In the genomic region with DNA sequence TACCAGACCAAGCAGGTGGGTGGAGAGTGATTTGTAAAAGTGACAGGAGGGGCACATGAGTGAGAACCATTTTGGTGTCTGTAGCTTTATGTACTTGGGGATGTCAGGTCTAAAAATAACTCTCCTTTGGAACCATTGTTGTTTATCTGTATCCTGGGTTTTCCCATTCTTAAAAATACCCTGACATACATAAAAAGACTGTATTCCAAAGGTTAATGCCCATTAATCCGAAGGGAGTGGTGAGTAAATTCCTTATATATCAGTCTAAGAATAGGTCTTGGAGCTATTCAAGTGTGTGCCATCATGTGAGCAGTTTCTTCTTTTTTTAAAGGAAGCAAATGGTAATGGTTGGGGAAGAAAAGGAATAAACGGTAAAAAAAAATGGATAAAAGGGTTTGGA, we compare ENCODE assay signal across 18 cellular contexts.
DNase-seq lines count a peak whose midpoint lies in the region; ATAC-seq, FAIRE-seq and TF ChIP-seq lines count a peak whose summit lies in the region.
"Had no signal": no experiment of that assay in that cellular context is flagged by ENCODE, and none has a peak within 500 bp of the region (broad histone marks: within the 10 kb centered on the region; RNA-seq: fewer than 3 reads in every experiment).

No MANE protein-coding gene starts in this region.

- no peaks in the 10 kb centered on the region for H3K9me3 Mint-ChIP-seq in neural progenitor cell
- H3K9me3 Mint-ChIP-seq: CD4-positive, alpha-beta T cell had no signal

- POLR2A ChIA-PET in endothelial cell of umbilical vein (lab: Charles Lee): no interaction called here

- H3K36me3 Mint-ChIP-seq in neural progenitor cell: no peaks in the 10 kb centered on the region

- H3K9me3 ChIP-seq in SJSA1 (replicated peaks) (no peaks in the 10 kb centered on the region), endothelial cell of umbilical vein (replicated peaks; ENCODE audit: control insufficient read depth, insufficient read depth, low read length) (no peaks in the 10 kb centered on the region), neural progenitor cell (ENCODE audit: low read depth) (no peaks in the 10 kb centered on the region), tibial artery (no peaks in the 10 kb centered on the region)
- H3K9me3 ChIP-seq: body of pancreas had no signal

- TF ChIP-seq CTCF in endothelial cell of umbilical vein (IDR thresholded peaks at IDR 0.05; ENCODE audit: extremely low read depth in 1 of 2, insufficient read depth in 1 of 2, low read depth in 1 of 2, low read length in 2 of 2): no peak
- TF ChIP-seq CTCF in neural progenitor cell (IDR thresholded peaks at IDR 0.05): no peak
- TF ChIP-seq CTCF in tibial artery (IDR thresholded peaks at IDR 0.05): no peak

- no peaks in the 10 kb centered on the region for H4K20me1 ChIP-seq in endothelial cell of umbilical vein (replicated peaks; ENCODE audit: control insufficient read depth, extremely low read depth, insufficient read depth, low read length)
- H4K20me1 ChIP-seq in neural progenitor cell (ENCODE audit: low read depth): no peaks in the 10 kb centered on the region

- dilution Hi-C loops in endothelial cell of umbilical vein (cut with MboI; ENCODE audit: extremely low pct_ligation_motif_present, low sequenced_read_pairs): no loop called here

- no peak for ATAC-seq in left colon
- ATAC-seq: activated CD8-positive, alpha-beta T cell treated with anti-CD3 and anti-CD28 coated beads, Interleukin-2, amount 10 ng/mL, durations not matched to agents 7 days and 5 days; body of pancreas had no signal

- H3K9me1 ChIP-seq in endothelial cell of umbilical vein (replicated peaks; ENCODE audit: control insufficient read depth, extremely low read depth, insufficient read depth, low read length): no peaks in the 10 kb centered on the region

- H3F3A ChIP-seq in neural progenitor cell (ENCODE audit: low read depth): peaks cover 6% of the 10 kb centered on the region

- no peak for FAIRE-seq in endothelial cell of umbilical vein (lab: Jason Lieb, UNC)
- FAIRE-seq: endometrium had no signal

- H3K4me3 ChIP-seq in SJSA1: no peak overlapping the region
- no peak overlapping the region for H3K4me3 ChIP-seq in endothelial cell of umbilical vein (replicated peaks in 1 of 3; ENCODE audit: insufficient read depth in 1 of 3, low read depth in 1 of 3, low read length in 3 of 3)
- no peak overlapping the region for H3K4me3 ChIP-seq in neural progenitor cell
- no peak overlapping the region for H3K4me3 ChIP-seq in tibial artery
- H3K4me3 ChIP-seq: body of pancreas had no signal

- DNase-seq in SJSA1 (ENCODE audit: low read depth in 1 of 2, low spot score in 2 of 2) (no peak), endothelial cell of umbilical vein (ENCODE audit: low read depth, low spot score) (peak; percentile 20), neural progenitor cell (ENCODE audit: low spot score) (no peak), tibial artery (no peak), hippocampal formation (lab: John Stamatoyannopoulos, UW) (no peak), left colon (no peak), activated gamma-delta T cell treated with Interleukin-2 at 50 U/mL for 16 hours (no peak)
- DNase-seq: activated CD8-positive, alpha-beta T cell treated with anti-CD3 and anti-CD28 coated beads, Interleukin-2, amount 10 ng/mL, durations not matched to agents 7 days and 5 days; activated effector memory CD4-positive, alpha-beta T cell treated with Interleukin-2 at 50 U/mL for 16 hours; CD4-positive, alpha-beta T cell; GDM1; NCI-H1694 treated with DMSO at 0.1 percent for 48 hours; NCI-H526; stimulated activated CD4-positive, alpha-beta T cell treated with anti-CD3 and anti-CD28 coated beads, Interleukin-4, amount 100 ng/mL, for 4 hours; stimulated activated naive CD4-positive, alpha-beta T cell had no signal

- CTCF ChIA-PET in endothelial cell of umbilical vein (lab: Charles Lee): no interaction called here

- H3K4me2 ChIP-seq in endothelial cell of umbilical vein (ENCODE audit: insufficient read depth, low read length) (no peak overlapping the region), neural progenitor cell (no peak overlapping the region)

- H3K4me1 Mint-ChIP-seq in neural progenitor cell: peaks cover 48% of the 10 kb centered on the region

- H3K27ac Mint-ChIP-seq in neural progenitor cell: peak overlapping the region; percentile 97
- H3K27ac Mint-ChIP-seq: activated CD8-positive, alpha-beta T cell treated with anti-CD3 and anti-CD28 coated beads, Interleukin-2, amount 10 ng/mL, durations not matched to agents 7 days and 5 days; CD4-positive, alpha-beta T cell had no signal

- H3K27me3 Mint-ChIP-seq in neural progenitor cell (ENCODE audit: insufficient read depth, low read depth): peaks cover 4% of the 10 kb centered on the region
- H3K27me3 Mint-ChIP-seq: CD4-positive, alpha-beta T cell had no signal

- H2AFZ ChIP-seq in endothelial cell of umbilical vein (ENCODE audit: low read depth, low read length): no peak overlapping the region
- no peak overlapping the region for H2AFZ ChIP-seq in neural progenitor cell (replicated peaks)

- H3K27me3 ChIP-seq in SJSA1 (replicated peaks): no peaks in the 10 kb centered on the region
- H3K27me3 ChIP-seq in endothelial cell of umbilical vein (ENCODE audit: control insufficient read depth in 2 of 2, insufficient read depth in 2 of 2, low read length in 2 of 2): no peaks in the 10 kb centered on the region
- H3K27me3 ChIP-seq in neural progenitor cell: no peaks in the 10 kb centered on the region
- H3K27me3 ChIP-seq in tibial artery: no peaks in the 10 kb centered on the region
- H3K27me3 ChIP-seq: body of pancreas had no signal

- H3K9ac ChIP-seq in endothelial cell of umbilical vein (replicated peaks; ENCODE audit: extremely low read depth, insufficient read depth, low read length) (no peak overlapping the region), neural progenitor cell (no peak overlapping the region)
- H3K9ac ChIP-seq: KMS-11 had no signal

- intact Hi-C loops in endothelial cell of umbilical vein (cut with micrococcal nuclease): loop anchor here (5.0 kb wide), 1 partner anchor 605 kb away; no protein-coding TSS in a partner anchor
- intact Hi-C loops in tibial artery (cut with DNase I; ENCODE audit: low total_unique reads): loop anchor here (5.0 kb wide), 1 partner anchor 115 kb away; the partner anchor contains the start of gene TGFB2
- intact Hi-C loops in left colon (cut with DNase I, micrococcal nuclease): no loop called here

- no TSS peak for BruUV-seq in endothelial cell of umbilical vein (replicated peaks; lab: Mats Ljungman, UMichigan)

- H3K4me1 ChIP-seq in SJSA1 (replicated peaks) (peaks cover 71% of the 10 kb centered on the region), endothelial cell of umbilical vein (ENCODE audit: control insufficient read depth, extremely low read depth, insufficient read depth, low read length) (peaks cover 44% of the 10 kb centered on the region), neural progenitor cell (peaks cover 35% of the 10 kb centered on the region), tibial artery (peaks cover 0 to 77% (median 42%) of the 10 kb centered on the region in 4 donors)

- TF ChIP-seq POLR2A in endothelial cell of umbilical vein (IDR thresholded peaks at IDR 0.05; ENCODE audit: low read depth, low read length): no peak

- H3K36me3 ChIP-seq in SJSA1 (no peaks in the 10 kb centered on the region), endothelial cell of umbilical vein (ENCODE audit: control insufficient read depth in 2 of 2, extremely low read depth in 1 of 2, insufficient read depth in 2 of 2, low read length in 2 of 2) (no peaks in the 10 kb centered on the region), neural progenitor cell (no peaks in the 10 kb centered on the region), tibial artery (no peaks in the 10 kb centered on the region)

- no peaks in the 10 kb centered on the region for H3K79me2 ChIP-seq in endothelial cell of umbilical vein (ENCODE audit: control insufficient read depth, insufficient read depth, low read length)
- H3K79me2 ChIP-seq in neural progenitor cell (ENCODE audit: low read depth): no peaks in the 10 kb centered on the region

- H3K27ac ChIP-seq in SJSA1 (peak overlapping the region; percentile 78), endothelial cell of umbilical vein (ENCODE audit: insufficient read depth, low read depth, low read length) (peak overlapping the region; percentile 71), neural progenitor cell (no peak overlapping the region), tibial artery (peak overlapping the region; percentile 77 to 84)
- H3K27ac ChIP-seq: KMS-11 had no signal

- no peak overlapping the region for H3K4me3 Mint-ChIP-seq in neural progenitor cell
- H3K4me3 Mint-ChIP-seq: activated CD8-positive, alpha-beta T cell treated with anti-CD3 and anti-CD28 coated beads, Interleukin-2, amount 10 ng/mL, durations not matched to agents 7 days and 5 days; CD4-positive, alpha-beta T cell had no signal

TF ChIP-seq in endothelial cell of umbilical vein, 7 proteins besides CTCF, POLR2A, EP300 and RAD21:
- TF ChIP-seq FOS (IDR thresholded peaks at IDR 0.05; ENCODE audit: borderline replicate concordance, insufficient read depth, low read length): no peak
- TF ChIP-seq GATA2 (IDR thresholded peaks at IDR 0.05; ENCODE audit: insufficient read depth, insufficient read length, low read depth, low read length): no peak
TF ChIP-seq in endothelial cell of umbilical vein: peak in this region for 0.

Comparison
In these comparisons a context has a peak if more than half of its experiments do, and no peak if none do; other contexts are left out.
1. intact Hi-C loops: an anchor here in endothelial cell of umbilical vein (5.0 kb wide) and tibial artery (5.0 kb wide); none called in left colon.